In the genomic region with DNA sequence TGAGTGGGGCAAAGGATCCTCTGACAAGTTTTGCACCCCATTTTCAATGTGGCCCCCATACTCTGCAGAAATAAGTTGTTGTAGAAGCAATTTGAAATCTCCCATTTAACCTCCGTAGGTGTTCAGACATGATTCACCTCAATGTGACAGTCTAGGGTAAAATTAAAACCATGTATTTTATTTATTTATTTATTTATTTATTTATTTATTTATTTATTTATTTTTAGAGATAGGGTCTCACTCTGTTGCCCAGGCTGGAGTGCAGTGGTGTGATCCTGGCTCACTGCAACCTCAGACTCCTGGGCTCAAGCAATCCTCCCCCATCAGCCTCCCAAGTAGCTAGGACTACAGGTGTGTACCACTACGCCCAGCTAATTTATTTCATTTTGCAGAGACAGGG, we compare ENCODE assay signal across 1 cellular context.
TF ChIP-seq lines count a peak whose summit lies in the region.

No MANE protein-coding gene starts in this region.

TF ChIP-seq in HEK293, 187 proteins besides CTCF, POLR2A, EP300 and RAD21 (continued from another document):
- peak; percentile 75 for TF ChIP-seq ZBTB11 (tag by site-specific recombination; conservative IDR thresholded peaks at IDR 0.05; ENCODE audit: low read depth)
- peak; percentile 60; the same call in 1 of the 2 replicates for TF ChIP-seq ZNF558 (tag by site-specific recombination; IDR thresholded peaks at IDR 0.05)
- TF ChIP-seq ZNF654 (tag by site-specific recombination; IDR thresholded peaks at IDR 0.05; ENCODE audit: low read depth) = 0 out of 2 replicates have a peak, but pooled peaks have one; percentile 36
- TF ChIP-seq ZNF292 (tag by site-specific recombination; IDR thresholded peaks at IDR 0.05; ENCODE audit: borderline replicate concordance, low read depth) = 0 out of 2 replicates have a peak, but pooled peaks have one; percentile 46
- peak; percentile 71 for TF ChIP-seq ZNF623 (tag by site-specific recombination; IDR thresholded peaks at IDR 0.05)
- 0 out of 2 replicates have a peak, but pooled peaks have one; percentile 17 for TF ChIP-seq ZNF341 (tag by site-specific recombination; IDR thresholded peaks at IDR 0.05; ENCODE audit: low read depth)
